ENCODE assay signal across 10 cellular contexts in genomic region chr3:16741103-16741758, GRCh38.
DNase-seq lines count a peak whose midpoint lies in the region; ATAC-seq, FAIRE-seq and TF ChIP-seq lines count a peak whose summit lies in the region.
"Had no signal": no experiment of that assay in that cellular context is flagged by ENCODE, and none has a peak within 500 bp of the region (broad histone marks: within the 10 kb centered on the region; RNA-seq: fewer than 3 reads in every experiment).

No MANE protein-coding gene starts in this region.

- peaks cover 14% of the 10 kb centered on the region for H3K9me3 Mint-ChIP-seq in stimulated activated naive CD8-positive, alpha-beta T cell treated with anti-CD3 and anti-CD28 coated beads, Interleukin-15, Interleukin-2, amounts not matched to agents 100 ng/mL and 50 ng/mL, for 24 hours

- WGBS in heart right ventricle, 2 donors = 88 to 95% methylated on average over 4 of the region's 4 CpGs
- WGBS in IMR-90 (ENCODE audit: extremely low coverage in 2 of 2, insufficient read length in 1 of 2), 2 experiments = no CpG with 5 or more reads among the region's 4 CpGs

- no peak overlapping the region for H3K4me2 ChIP-seq in IMR-90 (ENCODE audit: low read depth, low read length)
- peak overlapping the region; percentile 13 for H3K4me2 ChIP-seq in fibroblast of lung (ENCODE audit: extremely low read depth, insufficient read depth, low read length)

- H3K27ac ChIP-seq in heart right ventricle (peak overlapping the region in 8 of 10 donors; percentile 42 to 78 (median 58)), IMR-90 (ENCODE audit: insufficient read depth, low read length) (no peak overlapping the region), fibroblast of lung (ENCODE audit: insufficient read depth, low read length) (no peak overlapping the region)

- ATAC-seq in heart right ventricle = peak in 1 of 8 donors; percentile 38
- ATAC-seq in Right ventricle myocardium superior (ENCODE audit: poor library complexity) = no peak
- ATAC-seq in IMR-90 (ENCODE audit: low read depth) = no peak
- ATAC-seq in HG03439 (IDR thresholded peaks at IDR 0.05; ENCODE audit: unreplicated experiment) = no peak

- H3K14ac ChIP-seq in IMR-90 (replicated peaks; ENCODE audit: low read depth, low read length) = no peak overlapping the region

- H2BK15ac ChIP-seq in IMR-90 (ENCODE audit: low read depth, low read length) = no peak overlapping the region

- POLR2A ChIA-PET in IMR-90 (lab: Charles Lee; ENCODE audit: unreplicated experiment) = no interaction called here

- H2BK5ac ChIP-seq in IMR-90 (ENCODE audit: low read depth, low read length, poor library complexity, severe bottlenecking) = no peak overlapping the region

- intact Hi-C loops in heart right ventricle (cut with DNase I) = no loop called here
- intact Hi-C loops in Right ventricle myocardium superior (cut with DNase I) = loop anchor here (10.0 kb wide), 1 partner anchor 154 kb away; no protein-coding TSS in a partner anchor
- intact Hi-C loops in IMR-90 (cut with micrococcal nuclease) = no loop called here

- H3K36me3 Mint-ChIP-seq in stimulated activated naive CD8-positive, alpha-beta T cell treated with anti-CD3 and anti-CD28 coated beads, Interleukin-15, Interleukin-2, amounts not matched to agents 100 ng/mL and 50 ng/mL, for 24 hours (ENCODE audit: low read depth) = peaks cover 17% of the 10 kb centered on the region

- peaks cover 0 to 15% (median 6%) of the 10 kb centered on the region in 9 donors for H3K4me1 ChIP-seq in heart right ventricle
- no peaks in the 10 kb centered on the region for H3K4me1 ChIP-seq in IMR-90 (ENCODE audit: control insufficient read depth, insufficient read depth, low read length)
- no peaks in the 10 kb centered on the region for H3K4me1 ChIP-seq in fibroblast of lung (ENCODE audit: control insufficient read depth, extremely low read depth, insufficient read depth, low read length)

- no peaks in the 10 kb centered on the region for H3K9me1 ChIP-seq in IMR-90 (ENCODE audit: insufficient read depth, low read length)

- H2AFZ ChIP-seq in IMR-90 (replicated peaks; ENCODE audit: low read length, poor library complexity) (no peak overlapping the region), fibroblast of lung (ENCODE audit: low read length) (no peak overlapping the region)

- no peak overlapping the region for H3K18ac ChIP-seq in IMR-90 (ENCODE audit: low read depth, low read length)

- H3K36me3 ChIP-seq in heart right ventricle (no peaks in the 10 kb centered on the region), IMR-90 (ENCODE audit: control insufficient read depth, insufficient read depth, low read length) (no peaks in the 10 kb centered on the region), fibroblast of lung (ENCODE audit: control insufficient read depth, insufficient read depth, low read length) (no peaks in the 10 kb centered on the region)

- H3K4me1 Mint-ChIP-seq in stimulated activated naive CD8-positive, alpha-beta T cell treated with anti-CD3 and anti-CD28 coated beads, Interleukin-15, Interleukin-2, amounts not matched to agents 100 ng/mL and 50 ng/mL, for 24 hours (ENCODE audit: low read depth) = peaks cover 28% of the 10 kb centered on the region
- H3K4me1 Mint-ChIP-seq: CD8-positive, alpha-beta memory T cell had no signal

- dilution Hi-C loops in IMR-90 (cut with HindIII; ENCODE audit: low sequenced_read_pairs, unreplicated experiment) = no loop called here

- TF ChIP-seq POLR2A in IMR-90 (IDR thresholded peaks at IDR 0.05; ENCODE audit: low read depth, low read length) = no peak
- TF ChIP-seq POLR2A in GM12892 (IDR thresholded peaks at IDR 0.05; ENCODE audit: low read depth, low read length) = no peak

- H3K9ac ChIP-seq in IMR-90 (ENCODE audit: low read depth, low read length) (no peak overlapping the region), fibroblast of lung (ENCODE audit: insufficient read depth, low read length) (no peak overlapping the region)

- no peaks in the 10 kb centered on the region for H3K27me3 ChIP-seq in heart right ventricle
- H3K27me3 ChIP-seq in IMR-90 (ENCODE audit: control insufficient read depth, insufficient read depth, low read length) = no peaks in the 10 kb centered on the region
- no peaks in the 10 kb centered on the region for H3K27me3 ChIP-seq in fibroblast of lung (ENCODE audit: control insufficient read depth, insufficient read depth, low read length)

- DNase-seq in heart right ventricle = no peak
- no peak for DNase-seq in Right ventricle myocardium superior
- peak; percentile 60 for DNase-seq in IMR-90
- peak; percentile 90 to 96 for DNase-seq in fibroblast of lung (ENCODE audit: low read depth in 2 of 2)
- no peak for DNase-seq in GM12892 (ENCODE audit: insufficient read length)
- DNase-seq in NCI-H2171 (lab: John Stamatoyannopoulos, UW) = no peak
- DNase-seq: CD8-positive, alpha-beta memory T cell; NCI-H187 had no signal

- H3K9me3 ChIP-seq in heart right ventricle (peaks cover 0 to 14% (median 0%) of the 10 kb centered on the region in 11 donors), IMR-90 (ENCODE audit: control insufficient read depth, insufficient read depth, low read length) (no peaks in the 10 kb centered on the region), fibroblast of lung (ENCODE audit: control insufficient read depth, insufficient read depth, low read depth, low read length) (peaks cover 2% of the 10 kb centered on the region)

- H2AK5ac ChIP-seq in IMR-90 (ENCODE audit: low read depth, low read length) = no peak overlapping the region

- peak overlapping the region; percentile 85 for H3K27ac Mint-ChIP-seq in stimulated activated naive CD8-positive, alpha-beta T cell treated with anti-CD3 and anti-CD28 coated beads, Interleukin-15, Interleukin-2, amounts not matched to agents 100 ng/mL and 50 ng/mL, for 24 hours
- H3K27ac Mint-ChIP-seq: CD8-positive, alpha-beta memory T cell had no signal

- FAIRE-seq in GM12892 (lab: Jason Lieb, UNC) = no peak

- H3K79me1 ChIP-seq in IMR-90 (ENCODE audit: low read depth in 1 of 2, low read length in 2 of 2) = no peaks in the 10 kb centered on the region

- TF ChIP-seq RAD21 in IMR-90 (IDR thresholded peaks at IDR 0.05; ENCODE audit: low read length) = no peak

- TF ChIP-seq CTCF in heart right ventricle (IDR thresholded peaks at IDR 0.05) (no peak), IMR-90 (conservative IDR thresholded peaks at IDR 0.05; ENCODE audit: low read depth, low read length) (no peak), fibroblast of lung (conservative IDR thresholded peaks at IDR 0.05 in 1 of 2, IDR thresholded peaks at IDR 0.05 in 1 of 2; ENCODE audit: low read depth in 1 of 2, low read length in 2 of 2) (no peak)

- in situ Hi-C loops in IMR-90 (cut with MboI; ENCODE audit: low sequenced_read_pairs) = no loop called here

- CTCF ChIA-PET in IMR-90 (lab: Yijun Ruan, JAX) = no interaction called here

- H3K4ac ChIP-seq in IMR-90 (ENCODE audit: low read depth, low read length) = no peak overlapping the region

- no peak overlapping the region for H3K23ac ChIP-seq in IMR-90 (ENCODE audit: low read depth, low read length)

- no peak overlapping the region for H2BK20ac ChIP-seq in IMR-90 (ENCODE audit: low read depth, low read length)

- H3K79me2 ChIP-seq in fibroblast of lung (ENCODE audit: control insufficient read depth, insufficient read depth, low read length) = no peaks in the 10 kb centered on the region

- H4K20me1 ChIP-seq in IMR-90 (ENCODE audit: insufficient read depth, low read length) = no peaks in the 10 kb centered on the region
- H4K20me1 ChIP-seq in fibroblast of lung (ENCODE audit: control insufficient read depth, extremely low read depth, insufficient read depth, low read length) = no peaks in the 10 kb centered on the region

- no peak overlapping the region for H4K91ac ChIP-seq in IMR-90 (ENCODE audit: insufficient read depth, low read depth, low read length)

- H4K8ac ChIP-seq in IMR-90 (ENCODE audit: low read depth in 2 of 2, low read length in 2 of 2) = no peak overlapping the region

- no peak overlapping the region for H2AK9ac ChIP-seq in IMR-90 (replicated peaks; ENCODE audit: low read depth, low read length, poor library complexity)

- H3K27me3 Mint-ChIP-seq in stimulated activated naive CD8-positive, alpha-beta T cell treated with anti-CD3 and anti-CD28 coated beads, Interleukin-15, Interleukin-2, amounts not matched to agents 100 ng/mL and 50 ng/mL, for 24 hours = no peaks in the 10 kb centered on the region

- BruUV-seq in IMR-90 (replicated peaks; lab: Mats Ljungman, UMichigan) = no TSS peak

- no peak overlapping the region; the same call in 1 of the 2 replicates for H3K56ac ChIP-seq in IMR-90 (ENCODE audit: extremely low read depth, insufficient read depth, low read length)

- no peak overlapping the region for H4K5ac ChIP-seq in IMR-90 (ENCODE audit: low read depth, low read length)

- no peak overlapping the region for H3K4me3 ChIP-seq in heart right ventricle
- no peak overlapping the region for H3K4me3 ChIP-seq in IMR-90 (ENCODE audit: insufficient read depth, low read depth, low read length)
- no peak overlapping the region for H3K4me3 ChIP-seq in fibroblast of lung (replicated peaks in 1 of 4; ENCODE audit: control extremely low read depth in 1 of 4, insufficient read depth in 1 of 4, low read depth in 3 of 4, low read length in 4 of 4)

- peak overlapping the region; percentile 33 for H3K4me3 Mint-ChIP-seq in stimulated activated naive CD8-positive, alpha-beta T cell treated with anti-CD3 and anti-CD28 coated beads, Interleukin-15, Interleukin-2, amounts not matched to agents 100 ng/mL and 50 ng/mL, for 24 hours
- H3K4me3 Mint-ChIP-seq: CD8-positive, alpha-beta memory T cell had no signal

- H2BK120ac ChIP-seq in IMR-90 (ENCODE audit: low read depth, low read length) = no peak overlapping the region

TF ChIP-seq in IMR-90, 13 proteins besides CTCF, POLR2A, EP300 and RAD21:
- TF ChIP-seq FOS (IDR thresholded peaks at IDR 0.05; ENCODE audit: low read depth, low read length) (no peak), RCOR1 (IDR thresholded peaks at IDR 0.05; ENCODE audit: insufficient replicate concordance, low read length) (no peak), MAFK (IDR thresholded peaks at IDR 0.05; ENCODE audit: low read depth, low read length) (no peak), CEBPB (IDR thresholded peaks at IDR 0.05; ENCODE audit: low read depth, low read length) (no peak), BHLHE40 (IDR thresholded peaks at IDR 0.05; ENCODE audit: low read depth, low read length) (no peak), CHD1 (IDR thresholded peaks at IDR 0.05; ENCODE audit: low read depth, low read length) (no peak), MAZ (IDR thresholded peaks at IDR 0.05; ENCODE audit: borderline replicate concordance, low read depth, low read length) (no peak)

Comparison
In these comparisons a context has a peak if more than half of its experiments do, and no peak if none do; other contexts are left out.
1. DNase-seq: peak in IMR-90 (single experiment) and fibroblast of lung (2 of 2); none in heart right ventricle (0 of 2), Right ventricle myocardium superior (single experiment), GM12892 (single experiment) and NCI-H2171 (single experiment).
2. H3K27ac ChIP-seq: peak in heart right ventricle (8 of 10); none in IMR-90 (single experiment) and fibroblast of lung (single experiment).